Comparison of ENCODE assay signal across 19 cellular contexts in genomic region chr2:191143791-191144190, GRCh38. TPM values are rescaled to one million over a fixed set of nuclear protein-coding genes. Genes with fewer than 3 reads are reported as not detected.
DNase-seq lines count a peak whose midpoint lies in the region; ATAC-seq and TF ChIP-seq lines count a peak whose summit lies in the region.
"Had no signal": no experiment of that assay in that cellular context is flagged by ENCODE, and none has a peak within 500 bp of the region (broad histone marks: within the 10 kb centered on the region; RNA-seq: fewer than 3 reads in every experiment).

No MANE protein-coding gene starts in this region.

- no CpG with 5 or more reads among the region's 1 CpG for WGBS in IMR-90 (ENCODE audit: extremely low coverage in 2 of 2, insufficient read length in 1 of 2), 2 experiments

- H3K56ac ChIP-seq in IMR-90 (ENCODE audit: extremely low read depth, insufficient read depth, low read length) = no peak overlapping the region

- no peak overlapping the region for H3K14ac ChIP-seq in IMR-90 (replicated peaks; ENCODE audit: low read depth, low read length)

- H4K20me1 ChIP-seq in IMR-90 (ENCODE audit: insufficient read depth, low read length) = no peaks in the 10 kb centered on the region

- no peak overlapping the region for H4K5ac ChIP-seq in IMR-90 (ENCODE audit: low read depth, low read length)

- H3K27me3 Mint-ChIP-seq in activated CD4-positive, alpha-beta memory T cell treated with anti-CD3 and anti-CD28 coated beads for 36 hours = no peaks in the 10 kb centered on the region
- H3K27me3 Mint-ChIP-seq in activated CD4-positive, alpha-beta memory T cell treated with anti-CD3 and anti-CD28 coated beads, Interleukin-2, amount 10 ng/mL, durations not matched to agents 7 days and 5 days = no peaks in the 10 kb centered on the region
- H3K27me3 Mint-ChIP-seq in activated naive CD8-positive, alpha-beta T cell treated with anti-CD3 and anti-CD28 coated beads for 36 hours = no peaks in the 10 kb centered on the region
- no peaks in the 10 kb centered on the region for H3K27me3 Mint-ChIP-seq in natural killer cell (ENCODE audit: low read depth in 2 of 2)

- dilution Hi-C loops in IMR-90 (cut with HindIII; ENCODE audit: low sequenced_read_pairs, unreplicated experiment) = no loop called here

- H3K23ac ChIP-seq in IMR-90 (ENCODE audit: low read depth, low read length) = no peak overlapping the region

- H2BK15ac ChIP-seq in IMR-90 (ENCODE audit: low read depth, low read length) = no peak overlapping the region

- H3K27ac ChIP-seq in IMR-90 (ENCODE audit: insufficient read depth, low read length) = no peak overlapping the region
- H3K27ac ChIP-seq: C4-2B, HL-60, KMS-11 had no signal

- no peak overlapping the region for H3K18ac ChIP-seq in IMR-90 (ENCODE audit: low read depth, low read length)

- H2BK120ac ChIP-seq in IMR-90 (ENCODE audit: low read depth, low read length) = no peak overlapping the region

- H3K36me3 Mint-ChIP-seq in activated CD4-positive, alpha-beta memory T cell treated with anti-CD3 and anti-CD28 coated beads for 36 hours = peaks cover 47% of the 10 kb centered on the region
- H3K36me3 Mint-ChIP-seq in activated CD4-positive, alpha-beta memory T cell treated with anti-CD3 and anti-CD28 coated beads, Interleukin-2, amount 10 ng/mL, durations not matched to agents 7 days and 5 days (ENCODE audit: low read depth) = peaks cover 89% of the 10 kb centered on the region
- H3K36me3 Mint-ChIP-seq in activated naive CD8-positive, alpha-beta T cell treated with anti-CD3 and anti-CD28 coated beads for 36 hours = peaks cover 65% of the 10 kb centered on the region
- peaks cover 54% of the 10 kb centered on the region for H3K36me3 Mint-ChIP-seq in natural killer cell

- no peaks in the 10 kb centered on the region for H3K9me3 ChIP-seq in IMR-90 (ENCODE audit: control insufficient read depth, insufficient read depth, low read length)

- no peaks in the 10 kb centered on the region for H3K79me1 ChIP-seq in IMR-90 (ENCODE audit: low read depth in 1 of 2, low read length in 2 of 2)

- H2BK20ac ChIP-seq in IMR-90 (ENCODE audit: low read depth, low read length) = no peak overlapping the region

- intact Hi-C loops in activated CD4-positive, alpha-beta memory T cell treated with anti-CD3 and anti-CD28 coated beads for 36 hours (cut with micrococcal nuclease) = no loop called here
- intact Hi-C loops in IMR-90 (cut with micrococcal nuclease) = no loop called here
- intact Hi-C loops in natural killer cell (cut with micrococcal nuclease) = no loop called here

- H3K9me1 ChIP-seq in IMR-90 (ENCODE audit: insufficient read depth, low read length) = no peaks in the 10 kb centered on the region

- ATAC-seq in IMR-90 (ENCODE audit: low read depth) (no peak), natural killer cell (no peak), GM21737 (IDR thresholded peaks at IDR 0.05; ENCODE audit: unreplicated experiment) (no peak), GM19328 (IDR thresholded peaks at IDR 0.05; ENCODE audit: unreplicated experiment) (no peak)
- ATAC-seq: Right ventricle myocardium inferior had no signal

- H3K27me3 ChIP-seq in IMR-90 (ENCODE audit: control insufficient read depth, insufficient read depth, low read length) = no peaks in the 10 kb centered on the region

- no peaks in the 10 kb centered on the region for H3K9me3 Mint-ChIP-seq in activated CD4-positive, alpha-beta memory T cell treated with anti-CD3 and anti-CD28 coated beads for 36 hours
- H3K9me3 Mint-ChIP-seq in activated CD4-positive, alpha-beta memory T cell treated with anti-CD3 and anti-CD28 coated beads, Interleukin-2, amount 10 ng/mL, durations not matched to agents 7 days and 5 days = peaks cover 4% of the 10 kb centered on the region
- H3K9me3 Mint-ChIP-seq in activated naive CD8-positive, alpha-beta T cell treated with anti-CD3 and anti-CD28 coated beads for 36 hours = peaks cover 16% of the 10 kb centered on the region
- H3K9me3 Mint-ChIP-seq in natural killer cell = no peaks in the 10 kb centered on the region

- no peak overlapping the region for H4K91ac ChIP-seq in IMR-90 (ENCODE audit: insufficient read depth, low read depth, low read length)

- no peak overlapping the region for H3K4ac ChIP-seq in IMR-90 (ENCODE audit: low read depth, low read length)

- TF ChIP-seq POLR2A in IMR-90 (IDR thresholded peaks at IDR 0.05; ENCODE audit: low read depth, low read length) = no peak

- H2AK5ac ChIP-seq in IMR-90 (ENCODE audit: low read depth, low read length) = no peak overlapping the region

- peaks cover 71% of the 10 kb centered on the region for H3K4me1 Mint-ChIP-seq in activated CD4-positive, alpha-beta memory T cell treated with anti-CD3 and anti-CD28 coated beads for 36 hours (ENCODE audit: low read depth)
- H3K4me1 Mint-ChIP-seq in activated CD4-positive, alpha-beta memory T cell treated with anti-CD3 and anti-CD28 coated beads, Interleukin-2, amount 10 ng/mL, durations not matched to agents 7 days and 5 days = peaks cover 70% of the 10 kb centered on the region
- peaks cover 62% of the 10 kb centered on the region for H3K4me1 Mint-ChIP-seq in activated naive CD8-positive, alpha-beta T cell treated with anti-CD3 and anti-CD28 coated beads for 36 hours
- peaks cover 85 to 86% of the 10 kb centered on the region in 2 donors for H3K4me1 Mint-ChIP-seq in natural killer cell

- no peaks in the 10 kb centered on the region for H3K36me3 ChIP-seq in IMR-90 (ENCODE audit: control insufficient read depth, insufficient read depth, low read length)

- TF ChIP-seq CTCF in IMR-90 (conservative IDR thresholded peaks at IDR 0.05; ENCODE audit: low read depth, low read length) (no peak), natural killer cell (IDR thresholded peaks at IDR 0.05) (no peak)

- H3K4me2 ChIP-seq in IMR-90 (ENCODE audit: low read depth, low read length) = no peak overlapping the region
- H3K4me2 ChIP-seq: KMS-11 had no signal

- BruUV-seq in IMR-90 (replicated peaks; lab: Mats Ljungman, UMichigan) = no TSS peak

- H2AK9ac ChIP-seq in IMR-90 (replicated peaks; ENCODE audit: low read depth, low read length, poor library complexity) = no peak overlapping the region

- no peak for DNase-seq in activated CD4-positive, alpha-beta memory T cell treated with anti-CD3 and anti-CD28 coated beads for 36 hours
- no peak for DNase-seq in activated CD4-positive, alpha-beta memory T cell treated with anti-CD3 and anti-CD28 coated beads, Interleukin-2, amount 10 ng/mL, durations not matched to agents 7 days and 5 days
- DNase-seq in IMR-90 (no peak), natural killer cell (no peak), AG20443 (ENCODE audit: low spot score) (no peak)
- no peak for DNase-seq in activated naive CD8-positive, alpha-beta T cell treated with anti-CD3 and anti-CD28 coated beads for 36 hours
- DNase-seq: Calu3, NCI-H1092, NCI-H1694, NCI-H446, NCI-H774 had no signal

- H3K4me3 Mint-ChIP-seq in activated CD4-positive, alpha-beta memory T cell treated with anti-CD3 and anti-CD28 coated beads for 36 hours = no peak overlapping the region
- no peak overlapping the region for H3K4me3 Mint-ChIP-seq in activated CD4-positive, alpha-beta memory T cell treated with anti-CD3 and anti-CD28 coated beads, Interleukin-2, amount 10 ng/mL, durations not matched to agents 7 days and 5 days
- no peak overlapping the region for H3K4me3 Mint-ChIP-seq in activated naive CD8-positive, alpha-beta T cell treated with anti-CD3 and anti-CD28 coated beads for 36 hours
- H3K4me3 Mint-ChIP-seq in natural killer cell = peak overlapping the region; percentile 58

- no peak overlapping the region for H4K8ac ChIP-seq in IMR-90 (ENCODE audit: low read depth in 2 of 2, low read length in 2 of 2)

- peak overlapping the region; percentile 9 for H3K27ac Mint-ChIP-seq in activated CD4-positive, alpha-beta memory T cell treated with anti-CD3 and anti-CD28 coated beads for 36 hours
- no peak overlapping the region for H3K27ac Mint-ChIP-seq in activated CD4-positive, alpha-beta memory T cell treated with anti-CD3 and anti-CD28 coated beads, Interleukin-2, amount 10 ng/mL, durations not matched to agents 7 days and 5 days
- H3K27ac Mint-ChIP-seq in activated naive CD8-positive, alpha-beta T cell treated with anti-CD3 and anti-CD28 coated beads for 36 hours = peak overlapping the region; percentile 1
- H3K27ac Mint-ChIP-seq in natural killer cell = peak overlapping the region; percentile 48 to 78

- H3K4me3 ChIP-seq in IMR-90 (ENCODE audit: insufficient read depth, low read depth, low read length) = no peak overlapping the region
- H3K4me3 ChIP-seq: GM12878 had no signal

- H3K9ac ChIP-seq in IMR-90 (ENCODE audit: low read depth, low read length) = no peak overlapping the region
- H3K9ac ChIP-seq: KMS-11 had no signal

- TF ChIP-seq RAD21 in IMR-90 (IDR thresholded peaks at IDR 0.05; ENCODE audit: low read length) = no peak

- POLR2A ChIA-PET in activated CD4-positive, alpha-beta memory T cell treated with anti-CD3 and anti-CD28 coated beads for 36 hours (lab: Charles Lee) = no interaction called here
- POLR2A ChIA-PET in activated CD4-positive, alpha-beta memory T cell treated with anti-CD3 and anti-CD28 coated beads, Interleukin-2, amount 10 ng/mL, durations not matched to agents 7 days and 5 days (lab: Charles Lee) = no interaction called here
- POLR2A ChIA-PET in IMR-90 (lab: Charles Lee; ENCODE audit: unreplicated experiment) = no interaction called here

- H2AFZ ChIP-seq in IMR-90 (replicated peaks; ENCODE audit: low read length, poor library complexity) = no peak overlapping the region

- in situ Hi-C loops in IMR-90 (cut with MboI; ENCODE audit: low sequenced_read_pairs) = loop anchor here (25.0 kb wide), 1 partner anchor 356 kb away; no protein-coding TSS in a partner anchor

- CTCF ChIA-PET in activated CD4-positive, alpha-beta memory T cell treated with anti-CD3 and anti-CD28 coated beads for 36 hours (lab: Charles Lee) = interaction anchor here (1.8 to 3.2 kb wide), 2 partner anchors 12 to 92 kb away, joined by 7 to 12 read pairs; no protein-coding TSS in a partner anchor
- CTCF ChIA-PET in activated CD4-positive, alpha-beta memory T cell treated with anti-CD3 and anti-CD28 coated beads, Interleukin-2, amount 10 ng/mL, durations not matched to agents 7 days and 5 days (lab: Charles Lee) = interaction anchor here (1.9 to 2.0 kb wide), 2 partner anchors 12 to 92 kb away, joined by 4 to 5 read pairs; no protein-coding TSS in a partner anchor
- CTCF ChIA-PET in IMR-90 (lab: Yijun Ruan, JAX) = interaction anchor here (1.0 kb wide), 1 partner anchor 91 kb away, joined by 4 read pairs; no protein-coding TSS in a partner anchor

- H3K4me1 ChIP-seq in IMR-90 (ENCODE audit: control insufficient read depth, insufficient read depth, low read length) = no peaks in the 10 kb centered on the region

- no peak overlapping the region for H2BK5ac ChIP-seq in IMR-90 (ENCODE audit: low read depth, low read length, poor library complexity, severe bottlenecking)

RNA-seq across cellular contexts. Expression of gene STAT4, which starts 7.0 kb away (rescaled TPM):
- total RNA-seq in activated CD4-positive, alpha-beta memory T cell treated with anti-CD3 and anti-CD28 coated beads for 36 hours = 10 to 100 TPM; 52.4 to 52.6 TPM
- 100 to 1,000 TPM; 122 to 124 TPM for total RNA-seq in activated CD4-positive, alpha-beta memory T cell treated with anti-CD3 and anti-CD28 coated beads, Interleukin-2, amount 10 ng/mL, durations not matched to agents 7 days and 5 days
- 0.28 and 0.36 TPM in 2 replicates for total RNA-seq in IMR-90 (2012; rRNA removed)
- 0.47 and 0.48 TPM in 2 replicates for polyA plus RNA-seq in IMR-90 (2012; rRNA removed)
- 0.07 and 0.08 TPM in 2 replicates for polyA plus RNA-seq in IMR-90 (2012; cell fraction: cytosol; rRNA removed)
- 0.27 and 3.1 TPM in 2 replicates for polyA plus RNA-seq in IMR-90 (2012; cell fraction: nucleus; rRNA removed; ENCODE audit: low replicate concordance)
- 10 to 100 TPM; 80.6 to 81.0 TPM for total RNA-seq in activated naive CD8-positive, alpha-beta T cell treated with anti-CD3 and anti-CD28 coated beads for 36 hours
- 100 to 1,000 TPM; 264 to 339 (median 304) TPM for total RNA-seq in natural killer cell
- total RNA-seq: G401 had no signal

Comparison
In these comparisons a context has a peak if more than half of its experiments do, and no peak if none do; other contexts are left out.
1. RNA of gene STAT4, which starts 7.0 kb away (total RNA-seq): 264 to 339 TPM in natural killer cell, 122 to 124 TPM in activated CD4-positive, alpha-beta memory T cell treated with anti-CD3 and anti-CD28 coated beads, Interleukin-2, amount 10 ng/mL, durations not matched to agents 7 days and 5 days, 80.6 to 81.0 TPM in activated naive CD8-positive, alpha-beta T cell treated with anti-CD3 and anti-CD28 coated beads for 36 hours and 52.4 to 52.6 TPM in activated CD4-positive, alpha-beta memory T cell treated with anti-CD3 and anti-CD28 coated beads for 36 hours; 0.28 to 0.36 TPM in IMR-90; every median in the first group is over 10 times any median in the second.